In the genomic region with DNA sequence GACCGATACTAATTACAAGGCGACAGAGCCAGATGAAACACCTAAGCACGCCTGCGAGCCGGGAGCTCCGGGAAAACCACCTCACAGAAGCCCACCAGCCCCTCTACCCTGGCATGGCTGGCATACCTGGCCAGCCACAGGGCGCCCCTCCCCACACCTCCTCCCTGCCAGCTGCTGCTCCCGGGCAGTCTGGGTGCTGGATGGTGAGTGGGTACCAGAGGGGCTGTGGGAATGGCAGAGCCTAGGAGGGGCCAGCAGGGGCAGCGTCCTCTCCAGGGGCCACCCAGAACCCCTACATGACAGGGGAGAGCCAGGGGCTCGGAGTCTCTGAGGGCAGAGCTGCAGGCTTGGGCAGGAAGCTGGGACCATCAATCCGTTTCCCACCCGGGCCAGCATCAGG, we compare ENCODE assay signal across 20 cellular contexts.
"Had no signal": no experiment of that assay in that cellular context is flagged by ENCODE, and none has a peak within 500 bp of the region (broad histone marks: within the 10 kb centered on the region; RNA-seq: fewer than 3 reads in every experiment).

No MANE protein-coding gene starts in this region.

- H3K4me1 Mint-ChIP-seq: naive B cell; stimulated activated memory B cell treated with anti-CD40 and anti-IgM and Interleukin-4, amounts not matched to agents 10 μg/mL and 1 μg/mL and 100 μg/mL, for 72 hours had no signal

- H3K36me3 Mint-ChIP-seq: naive B cell; stimulated activated memory B cell treated with anti-CD40 and anti-IgM and Interleukin-4, amounts not matched to agents 10 μg/mL and 1 μg/mL and 100 μg/mL, for 72 hours had no signal

- H3K4me3 ChIP-seq: dorsolateral prefrontal cortex, heart left ventricle, lung, right atrium auricular region, tibial artery, upper lobe of right lung, vagina had no signal

- DNase-seq: cortex of kidney; dorsolateral prefrontal cortex; effector CD8-positive, alpha-beta T cell; hippocampal formation; left colon; left ventricle myocardium superior; mesendoderm; naive B cell; nephron progenitor cell; posterior cingulate gyrus; stimulated activated CD4-positive, alpha-beta T cell treated with anti-CD3 and anti-CD28 coated beads, Interleukin-4, amount 100 ng/mL, for 1 hour; tibial artery; upper lobe of right lung had no signal

- H3K4me1 ChIP-seq: upper lobe of right lung had no signal

- H3K9me3 ChIP-seq: right atrium auricular region, upper lobe of right lung, vagina had no signal

- H3K9me3 Mint-ChIP-seq: stimulated activated memory B cell treated with anti-CD40 and anti-IgM and Interleukin-4, amounts not matched to agents 10 μg/mL and 1 μg/mL and 100 μg/mL, for 72 hours had no signal

- H3K4me3 Mint-ChIP-seq: naive B cell; nephron progenitor cell; stimulated activated memory B cell treated with anti-CD40 and anti-IgM and Interleukin-4, amounts not matched to agents 10 μg/mL and 1 μg/mL and 100 μg/mL, for 72 hours; stimulated activated naive CD8-positive, alpha-beta T cell treated with anti-CD3 and anti-CD28 coated beads, Interleukin-15, Interleukin-2, amounts not matched to agents 100 ng/mL and 50 ng/mL, for 24 hours had no signal

- H3K27ac Mint-ChIP-seq: naive B cell; nephron progenitor cell; stimulated activated memory B cell treated with anti-CD40 and anti-IgM and Interleukin-4, amounts not matched to agents 10 μg/mL and 1 μg/mL and 100 μg/mL, for 72 hours; stimulated activated naive CD8-positive, alpha-beta T cell treated with anti-CD3 and anti-CD28 coated beads, Interleukin-15, Interleukin-2, amounts not matched to agents 100 ng/mL and 50 ng/mL, for 24 hours had no signal

- H3K27me3 ChIP-seq: dorsolateral prefrontal cortex, heart left ventricle, right atrium auricular region, tibial artery, upper lobe of right lung, vagina had no signal

- H3K36me3 ChIP-seq: heart left ventricle, right atrium auricular region, tibial artery, upper lobe of right lung, vagina had no signal

- H3K27ac ChIP-seq: dorsolateral prefrontal cortex, heart left ventricle, right atrium auricular region, tibial artery, upper lobe of right lung, vagina had no signal

- ATAC-seq: esophagus mucosa; heart left ventricle; left colon; left ventricle myocardium superior; stimulated activated memory B cell treated with anti-CD40 and anti-IgM and Interleukin-4, amounts not matched to agents 10 μg/mL and 1 μg/mL and 100 μg/mL, for 72 hours; upper lobe of right lung had no signal
